In genomic region chr14:77076118-77076631, GRCh38 we compare ENCODE assay signal across 9 cellular contexts. TPM values are rescaled to one million over a fixed set of nuclear protein-coding genes. Genes with fewer than 3 reads are reported as not detected.
DNase-seq lines count a peak whose midpoint lies in the region; ATAC-seq and TF ChIP-seq lines count a peak whose summit lies in the region.
"Had no signal": no experiment of that assay in that cellular context is flagged by ENCODE, and none has a peak within 500 bp of the region (broad histone marks: within the 10 kb centered on the region; RNA-seq: fewer than 3 reads in every experiment).

No MANE protein-coding gene starts in this region.

- no peaks in the 10 kb centered on the region for H3K27me3 ChIP-seq in GM23338 (ENCODE audit: insufficient read depth)
- no peaks in the 10 kb centered on the region for H3K27me3 ChIP-seq in iPS-20b (ENCODE audit: insufficient read depth, low read length)
- H3K27me3 ChIP-seq in effector memory CD4-positive, alpha-beta T cell (replicated peaks; ENCODE audit: control insufficient read depth, insufficient read depth, low read length, poor library complexity, severe bottlenecking), result no peaks in the 10 kb centered on the region

- no peaks in the 10 kb centered on the region for H3K79me2 ChIP-seq in GM23338 (replicated peaks; ENCODE audit: insufficient read depth)

- H3K4me1 ChIP-seq in GM23338 (ENCODE audit: insufficient read depth) (peaks cover 26% of the 10 kb centered on the region), iPS-20b (ENCODE audit: insufficient read depth, low read length) (peaks cover 13% of the 10 kb centered on the region; the same call in 1 of the 2 replicates)
- H3K4me1 ChIP-seq in effector memory CD4-positive, alpha-beta T cell (ENCODE audit: control insufficient read depth, insufficient read depth, low read length, poor library complexity, severe bottlenecking), result no peaks in the 10 kb centered on the region

- no peaks in the 10 kb centered on the region for H3K9me3 ChIP-seq in iPS-20b (ENCODE audit: insufficient read depth, low read depth, low read length)
- no peaks in the 10 kb centered on the region for H3K9me3 ChIP-seq in effector memory CD4-positive, alpha-beta T cell (ENCODE audit: control insufficient read depth, low read length)

- peaks cover 24% of the 10 kb centered on the region; the same call in 2 of the 3 replicates for H3K4me1 Mint-ChIP-seq in GM23338

- no peaks in the 10 kb centered on the region for H4K20me1 ChIP-seq in GM23338 (replicated peaks; ENCODE audit: insufficient read depth)

- H2AFZ ChIP-seq in GM23338, result peak overlapping the region; percentile 87

- no peak for TF ChIP-seq CTCF in GM23338 (conservative IDR thresholded peaks at IDR 0.05; ENCODE audit: low read depth in 2 of 2)
- no peak for TF ChIP-seq CTCF in choroid plexus epithelial cell (conservative IDR thresholded peaks at IDR 0.05; ENCODE audit: low read depth, low read length)

- peaks cover 10% of the 10 kb centered on the region for H3K27me3 Mint-ChIP-seq in GM23338 (ENCODE audit: insufficient read depth, low read depth, poor library complexity)

- no peaks in the 10 kb centered on the region for H3K36me3 ChIP-seq in GM23338 (ENCODE audit: insufficient read depth)
- H3K36me3 ChIP-seq in iPS-20b (ENCODE audit: insufficient read depth, low read depth, low read length), result no peaks in the 10 kb centered on the region
- H3K36me3 ChIP-seq in effector memory CD4-positive, alpha-beta T cell (ENCODE audit: control insufficient read depth, insufficient read depth, low read length), result no peaks in the 10 kb centered on the region

- no peaks in the 10 kb centered on the region for H3K36me3 Mint-ChIP-seq in GM23338 (ENCODE audit: low read depth)

- H3F3A ChIP-seq in GM23338 (replicated peaks; ENCODE audit: low read depth), result no peaks in the 10 kb centered on the region; the same call in 1 of the 2 replicates

- peak; percentile 73 for ATAC-seq in GM23338

- H3K27ac Mint-ChIP-seq in GM23338, result peak overlapping the region; percentile 93

- H3K27ac ChIP-seq in GM23338 (ENCODE audit: low read depth), result peak overlapping the region; percentile 82; the same call in 1 of the 2 replicates
- H3K27ac ChIP-seq in iPS-20b (ENCODE audit: low read length), result peak overlapping the region; percentile 41
- no peak overlapping the region for H3K27ac ChIP-seq in effector memory CD4-positive, alpha-beta T cell (ENCODE audit: insufficient read depth, low read length, poor library complexity, severe bottlenecking)

- peak; percentile 77 for DNase-seq in GM23338 (ENCODE audit: low spot score)
- peak; percentile 73 for DNase-seq in choroid plexus epithelial cell (ENCODE audit: low read depth)
- peak; percentile 65 for DNase-seq in renal cortical epithelial cell (ENCODE audit: low read depth)
- no peak for DNase-seq in stimulated activated CD4-positive, alpha-beta T cell treated with anti-CD3 and anti-CD28 coated beads, Interleukin-12 subunit alpha, Interleukin-12 subunit beta, amount 100 ng/mL, for 4 hours
- DNase-seq in activated effector memory CD4-positive, alpha-beta T cell treated with anti-CD3 and anti-CD28 coated beads, Interleukin-2, amount 50 U/mL, for 16 hours, result no peak
- DNase-seq in effector memory CD4-positive, alpha-beta T cell, result no peak
- no peak for DNase-seq in glomerular visceral epithelial cell (ENCODE audit: extremely low spot score)
- DNase-seq: SHP77 had no signal

- no peaks in the 10 kb centered on the region for H3K9me2 ChIP-seq in GM23338 (ENCODE audit: insufficient read depth)

- H3K4me3 ChIP-seq in GM23338 (peak overlapping the region; percentile 34), choroid plexus epithelial cell (ENCODE audit: low read depth, low read length) (peak overlapping the region; percentile 33), iPS-20b (ENCODE audit: low read length) (peak overlapping the region; percentile 56)
- no peak overlapping the region for H3K4me3 ChIP-seq in effector memory CD4-positive, alpha-beta T cell (ENCODE audit: insufficient read depth, low read depth, low read length, poor library complexity, severe bottlenecking)

- H3K4me2 ChIP-seq in GM23338, result peak overlapping the region; percentile 49

- H3K9ac ChIP-seq in iPS-20b (ENCODE audit: low read depth, low read length), result peak overlapping the region; percentile 62; the same call in 1 of the 2 replicates

- 0 out of 3 replicates have a peak, but pooled peaks cover 3% of the 10 kb centered on the region for H3K9me3 Mint-ChIP-seq in GM23338

- H3K4me3 Mint-ChIP-seq in GM23338, result peak overlapping the region; percentile 57; the same call in 2 of the 3 replicates

TF ChIP-seq in GM23338, 12 proteins besides CTCF, POLR2A, EP300 and RAD21 (continues in another document):
- TF ChIP-seq EZH2phosphoT487 (IDR thresholded peaks at IDR 0.05; ENCODE audit: unreplicated experiment) (no peak), REST (IDR thresholded peaks at IDR 0.05; ENCODE audit: unreplicated experiment) (no peak), ZNF331 (CRISPR knock-in tag; IDR thresholded peaks at IDR 0.05; ENCODE audit: low read depth) (no peak), STAT1 (IDR thresholded peaks at IDR 0.05; ENCODE audit: unreplicated experiment) (no peak), CREB1 (CRISPR knock-in tag; IDR thresholded peaks at IDR 0.05; ENCODE audit: low read depth) (no peak), NANOG (IDR thresholded peaks at IDR 0.05; ENCODE audit: borderline replicate concordance) (no peak), EZH2 (IDR thresholded peaks at IDR 0.05; ENCODE audit: low read depth, unreplicated experiment) (no peak)

RNA-seq across cellular contexts. Expression of gene CIPC, which starts 21.9 kb away (rescaled TPM):
- total RNA-seq in GM23338 (2014; rRNA removed; shearing (Covaris generic)), result 33.7 and 36.9 TPM in 2 replicates
- polyA plus RNA-seq in GM23338 (2016; fragmentation: Nextera tagmentation; extraction: Ambion mirVana), result 7.3 and 8.1 TPM in 2 replicates
- 16.8 and 21.8 TPM in 2 replicates for total RNA-seq in renal cortical epithelial cell

RNA-seq across cellular contexts. Expression of gene IRF2BPL, which starts 47.7 kb away (rescaled TPM):
- 97.8 and 119 TPM in 2 replicates for total RNA-seq in GM23338 (2014; rRNA removed; shearing (Covaris generic))
- polyA plus RNA-seq in GM23338 (2016; fragmentation: Nextera tagmentation; extraction: Ambion mirVana), result 11.2 and 13.2 TPM in 2 replicates
- 53.5 and 63.9 TPM in 2 replicates for total RNA-seq in renal cortical epithelial cell

Comparison
In these comparisons a context has a peak if more than half of its experiments do, and no peak if none do; other contexts are left out.
1. DNase-seq: peak in GM23338 (single experiment), choroid plexus epithelial cell (single experiment) and renal cortical epithelial cell (single experiment); none in stimulated activated CD4-positive, alpha-beta T cell treated with anti-CD3 and anti-CD28 coated beads, Interleukin-12 subunit alpha, Interleukin-12 subunit beta, amount 100 ng/mL, for 4 hours (single experiment), activated effector memory CD4-positive, alpha-beta T cell treated with anti-CD3 and anti-CD28 coated beads, Interleukin-2, amount 50 U/mL, for 16 hours (single experiment), effector memory CD4-positive, alpha-beta T cell (0 of 3) and glomerular visceral epithelial cell (single experiment).